Comparison of ENCODE assay signal across 21 cellular contexts in the genomic region with DNA sequence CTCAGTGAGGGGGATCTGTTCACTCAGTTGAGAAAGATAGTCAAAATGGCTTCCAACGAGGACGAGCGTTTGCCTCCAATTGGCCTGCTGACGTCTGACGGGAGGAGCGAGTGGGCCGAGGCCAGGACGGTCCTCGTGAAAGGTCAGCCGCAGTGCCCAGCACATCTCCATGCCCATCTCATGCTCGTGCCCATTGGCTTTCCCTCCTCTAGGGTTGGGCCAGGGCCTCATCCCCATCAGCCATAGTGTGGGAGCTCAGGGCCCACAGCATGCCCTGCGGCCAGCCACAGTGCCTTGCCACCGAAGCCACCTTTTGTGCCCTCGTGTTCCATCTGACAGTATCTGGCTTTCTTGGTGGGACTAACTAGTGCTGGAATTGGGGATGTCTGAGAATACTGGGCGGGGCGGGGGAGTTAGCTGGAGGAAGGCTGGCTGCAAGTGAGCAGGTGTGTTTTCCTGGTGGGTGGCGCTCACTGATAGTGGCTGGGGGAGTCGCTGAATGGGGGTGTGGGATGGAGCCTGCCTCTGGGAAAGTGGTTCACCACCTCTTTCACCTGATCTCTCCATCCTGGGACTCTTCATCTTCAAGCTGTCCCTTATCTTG. TPM values are rescaled to one million over a fixed set of nuclear protein-coding genes. Genes with fewer than 3 reads are reported as not detected.
A peak's percentile ranks its signal among the peaks of the same experiment; 100 is the strongest.
DNase-seq lines count a peak whose midpoint lies in the region; ATAC-seq and TF ChIP-seq lines count a peak whose summit lies in the region.
"Had no signal": no experiment of that assay in that cellular context is flagged by ENCODE, and none has a peak within 500 bp of the region (broad histone marks: within the 10 kb centered on the region; RNA-seq: fewer than 3 reads in every experiment).

No MANE protein-coding gene starts in this region.

- ATAC-seq in left ventricle myocardium superior (no peak), WTC11 (no peak), GM21619 (IDR thresholded peaks at IDR 0.05; ENCODE audit: unreplicated experiment) (no peak), GM21528 (IDR thresholded peaks at IDR 0.05; ENCODE audit: low FRiP score, unreplicated experiment) (no peak)
- ATAC-seq: CD8-positive, alpha-beta T cell; PC-3 had no signal

- no peaks in the 10 kb centered on the region for H3K27me3 ChIP-seq in osteoblast (ENCODE audit: insufficient read depth, low read length)
- H3K27me3 ChIP-seq: BLaER1 had no signal

- DNase-seq in cardiac septum (ENCODE audit: low spot score) (peak; percentile 53), left ventricle myocardium superior (no peak), WTC11 (ENCODE audit: low spot score) (peak; percentile 1), osteoblast (ENCODE audit: insufficient read length, low spot score, missing footprints) (peak; percentile 5), GM13977 (ENCODE audit: low spot score) (no peak)
- DNase-seq: CD8-positive, alpha-beta T cell; H7; MM.1S; NCI-H1092 treated with DMSO at 0.1 percent for 48 hours; NCI-H146; NCI-H2029 treated with DMSO at 0.1 percent for 48 hours; NCI-H2171; NCI-H526 had no signal

- peaks cover 7% of the 10 kb centered on the region for H3K27me3 Mint-ChIP-seq in WTC11 (ENCODE audit: low read depth)

- in situ Hi-C loops in GM13977 (cut with MboI; ENCODE audit: low pct_unique_long_range_greater_than_20kb, low sequenced_read_pairs, unreplicated experiment), result no loop called here

- intact Hi-C loops in cardiac septum (cut with DNase I) (no loop called here), left ventricle myocardium superior (cut with micrococcal nuclease) (no loop called here)

- H4K20me1 ChIP-seq in osteoblast (ENCODE audit: insufficient read depth, low read length), result no peaks in the 10 kb centered on the region
- H4K20me1 ChIP-seq: BLaER1 had no signal

- H3K9me3 ChIP-seq in osteoblast (ENCODE audit: low read depth, low read length), result no peaks in the 10 kb centered on the region
- H3K9me3 ChIP-seq: BLaER1, SJSA1 had no signal

- CTCF ChIA-PET in WTC11 (lab: Charles Lee), result no interaction called here

- H3K36me3 Mint-ChIP-seq in WTC11, result no peaks in the 10 kb centered on the region
- H3K36me3 Mint-ChIP-seq: CD8-positive, alpha-beta T cell had no signal

- no peak overlapping the region for H3K27ac ChIP-seq in osteoblast (ENCODE audit: low read depth, low read length)
- H3K27ac ChIP-seq: BLaER1, RWPE1, SJSA1 had no signal

- H3K4me1 Mint-ChIP-seq in WTC11, result no peaks in the 10 kb centered on the region

- H3K4me3 ChIP-seq in osteoblast (ENCODE audit: insufficient read depth, low read length), result no peak overlapping the region
- H3K4me3 ChIP-seq: BLaER1, SJSA1 had no signal

- no peaks in the 10 kb centered on the region for H3K36me3 ChIP-seq in osteoblast (ENCODE audit: insufficient read depth, low read length)
- H3K36me3 ChIP-seq: BLaER1, SJSA1 had no signal

- no peaks in the 10 kb centered on the region for H3K79me2 ChIP-seq in osteoblast (ENCODE audit: insufficient read depth, low read length)

- no peaks in the 10 kb centered on the region for H3K4me1 ChIP-seq in osteoblast (ENCODE audit: insufficient read depth, low read length)
- H3K4me1 ChIP-seq: SJSA1 had no signal

- H3K9me3 Mint-ChIP-seq in WTC11, result no peaks in the 10 kb centered on the region
- H3K9me3 Mint-ChIP-seq: CD8-positive, alpha-beta T cell had no signal

- POLR2A ChIA-PET in WTC11 (lab: Charles Lee), result no interaction called here

- no peak overlapping the region for H2AFZ ChIP-seq in osteoblast (ENCODE audit: low read length)

- no peak overlapping the region for H3K4me3 Mint-ChIP-seq in WTC11
- H3K4me3 Mint-ChIP-seq: CD8-positive, alpha-beta T cell had no signal

- TF ChIP-seq CTCF in WTC11 (IDR thresholded peaks at IDR 0.05) (no peak), osteoblast (IDR thresholded peaks at IDR 0.05; ENCODE audit: extremely low read depth, low read depth, low read length) (no peak), GM13977 (IDR thresholded peaks at IDR 0.05; ENCODE audit: extremely low read depth, insufficient read depth, missing control alignments) (no peak)

- no peak overlapping the region for H3K27ac Mint-ChIP-seq in WTC11
- H3K27ac Mint-ChIP-seq: CD8-positive, alpha-beta T cell had no signal

- H3K4me2 ChIP-seq in osteoblast (ENCODE audit: insufficient read depth, low read length), result no peak overlapping the region
- H3K4me2 ChIP-seq: BLaER1 had no signal

TF ChIP-seq in WTC11, 78 proteins besides CTCF, POLR2A, EP300 and RAD21:
- TF ChIP-seq, protein P1, sequence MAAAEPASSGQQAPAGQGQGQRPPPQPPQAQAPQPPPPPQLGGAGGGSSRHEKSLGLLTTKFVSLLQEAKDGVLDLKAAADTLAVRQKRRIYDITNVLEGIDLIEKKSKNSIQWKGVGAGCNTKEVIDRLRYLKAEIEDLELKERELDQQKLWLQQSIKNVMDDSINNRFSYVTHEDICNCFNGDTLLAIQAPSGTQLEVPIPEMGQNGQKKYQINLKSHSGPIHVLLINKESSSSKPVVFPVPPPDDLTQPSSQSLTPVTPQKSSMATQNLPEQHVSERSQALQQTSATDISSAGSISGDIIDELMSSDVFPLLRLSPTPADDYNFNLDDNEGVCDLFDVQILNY (CRISPR knock-in tag; IDR thresholded peaks at IDR 0.05), result no peak
- TF ChIP-seq NFE2L1 (CRISPR knock-in tag; IDR thresholded peaks at IDR 0.05), result no peak
- TF ChIP-seq NFYB (CRISPR knock-in tag; conservative IDR thresholded peaks at IDR 0.05; ENCODE audit: low read depth), result no peak
- TF ChIP-seq, protein P2, sequence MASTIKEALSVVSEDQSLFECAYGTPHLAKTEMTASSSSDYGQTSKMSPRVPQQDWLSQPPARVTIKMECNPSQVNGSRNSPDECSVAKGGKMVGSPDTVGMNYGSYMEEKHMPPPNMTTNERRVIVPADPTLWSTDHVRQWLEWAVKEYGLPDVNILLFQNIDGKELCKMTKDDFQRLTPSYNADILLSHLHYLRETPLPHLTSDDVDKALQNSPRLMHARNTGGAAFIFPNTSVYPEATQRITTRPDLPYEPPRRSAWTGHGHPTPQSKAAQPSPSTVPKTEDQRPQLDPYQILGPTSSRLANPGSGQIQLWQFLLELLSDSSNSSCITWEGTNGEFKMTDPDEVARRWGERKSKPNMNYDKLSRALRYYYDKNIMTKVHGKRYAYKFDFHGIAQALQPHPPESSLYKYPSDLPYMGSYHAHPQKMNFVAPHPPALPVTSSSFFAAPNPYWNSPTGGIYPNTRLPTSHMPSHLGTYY (CRISPR knock-in tag; IDR thresholded peaks at IDR 0.05), result no peak
- TF ChIP-seq, protein P3, sequence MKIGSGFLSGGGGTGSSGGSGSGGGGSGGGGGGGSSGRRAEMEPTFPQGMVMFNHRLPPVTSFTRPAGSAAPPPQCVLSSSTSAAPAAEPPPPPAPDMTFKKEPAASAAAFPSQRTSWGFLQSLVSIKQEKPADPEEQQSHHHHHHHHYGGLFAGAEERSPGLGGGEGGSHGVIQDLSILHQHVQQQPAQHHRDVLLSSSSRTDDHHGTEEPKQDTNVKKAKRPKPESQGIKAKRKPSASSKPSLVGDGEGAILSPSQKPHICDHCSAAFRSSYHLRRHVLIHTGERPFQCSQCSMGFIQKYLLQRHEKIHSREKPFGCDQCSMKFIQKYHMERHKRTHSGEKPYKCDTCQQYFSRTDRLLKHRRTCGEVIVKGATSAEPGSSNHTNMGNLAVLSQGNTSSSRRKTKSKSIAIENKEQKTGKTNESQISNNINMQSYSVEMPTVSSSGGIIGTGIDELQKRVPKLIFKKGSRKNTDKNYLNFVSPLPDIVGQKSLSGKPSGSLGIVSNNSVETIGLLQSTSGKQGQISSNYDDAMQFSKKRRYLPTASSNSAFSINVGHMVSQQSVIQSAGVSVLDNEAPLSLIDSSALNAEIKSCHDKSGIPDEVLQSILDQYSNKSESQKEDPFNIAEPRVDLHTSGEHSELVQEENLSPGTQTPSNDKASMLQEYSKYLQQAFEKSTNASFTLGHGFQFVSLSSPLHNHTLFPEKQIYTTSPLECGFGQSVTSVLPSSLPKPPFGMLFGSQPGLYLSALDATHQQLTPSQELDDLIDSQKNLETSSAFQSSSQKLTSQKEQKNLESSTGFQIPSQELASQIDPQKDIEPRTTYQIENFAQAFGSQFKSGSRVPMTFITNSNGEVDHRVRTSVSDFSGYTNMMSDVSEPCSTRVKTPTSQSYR (CRISPR knock-in tag; IDR thresholded peaks at IDR 0.05), result no peak
- TF ChIP-seq, protein P4, sequence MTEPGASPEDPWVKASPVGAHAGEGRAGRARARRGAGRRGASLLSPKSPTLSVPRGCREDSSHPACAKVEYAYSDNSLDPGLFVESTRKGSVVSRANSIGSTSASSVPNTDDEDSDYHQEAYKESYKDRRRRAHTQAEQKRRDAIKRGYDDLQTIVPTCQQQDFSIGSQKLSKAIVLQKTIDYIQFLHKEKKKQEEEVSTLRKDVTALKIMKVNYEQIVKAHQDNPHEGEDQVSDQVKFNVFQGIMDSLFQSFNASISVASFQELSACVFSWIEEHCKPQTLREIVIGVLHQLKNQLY (CRISPR knock-in tag; IDR thresholded peaks at IDR 0.05), result no peak
- TF ChIP-seq, protein P5, sequence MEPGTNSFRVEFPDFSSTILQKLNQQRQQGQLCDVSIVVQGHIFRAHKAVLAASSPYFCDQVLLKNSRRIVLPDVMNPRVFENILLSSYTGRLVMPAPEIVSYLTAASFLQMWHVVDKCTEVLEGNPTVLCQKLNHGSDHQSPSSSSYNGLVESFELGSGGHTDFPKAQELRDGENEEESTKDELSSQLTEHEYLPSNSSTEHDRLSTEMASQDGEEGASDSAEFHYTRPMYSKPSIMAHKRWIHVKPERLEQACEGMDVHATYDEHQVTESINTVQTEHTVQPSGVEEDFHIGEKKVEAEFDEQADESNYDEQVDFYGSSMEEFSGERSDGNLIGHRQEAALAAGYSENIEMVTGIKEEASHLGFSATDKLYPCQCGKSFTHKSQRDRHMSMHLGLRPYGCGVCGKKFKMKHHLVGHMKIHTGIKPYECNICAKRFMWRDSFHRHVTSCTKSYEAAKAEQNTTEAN (CRISPR knock-in tag; IDR thresholded peaks at IDR 0.05), result no peak
- TF ChIP-seq ZNF232 (CRISPR knock-in tag; IDR thresholded peaks at IDR 0.05), result no peak

RNA-seq across cellular contexts. Expression of a gene that starts 13.9 kb away (rescaled TPM):
- total RNA-seq in cardiac septum (not detected), left ventricle myocardium superior (not detected), WTC11 (2021) (not detected in 3 replicates), osteoblast (not detected in 2 replicates)
- total RNA-seq: CD8-positive, alpha-beta T cell; H7; LHCN-M2; PC-3; SJSA1 had no signal

RNA-seq across cellular contexts. Expression of a gene that starts 17.6 kb away (rescaled TPM):
- total RNA-seq in cardiac septum (not detected), left ventricle myocardium superior (not detected), WTC11 (2021) (0.07 to 0.13 TPM (median 0.09 TPM) in 3 replicates), osteoblast (not detected in 2 replicates)
- total RNA-seq: CD8-positive, alpha-beta T cell; H7; LHCN-M2; PC-3; SJSA1 had no signal

RNA-seq across cellular contexts. Expression of a gene that starts 51.7 kb away (rescaled TPM):
- not detected for total RNA-seq in cardiac septum
- not detected for total RNA-seq in left ventricle myocardium superior
- not detected in 3 replicates for total RNA-seq in WTC11 (2021)
- not detected in 2 replicates for total RNA-seq in osteoblast
- total RNA-seq: A673; CD8-positive, alpha-beta T cell; H7; LHCN-M2; PC-3; SJSA1 had no signal

Comparison
In these comparisons a context has a peak if more than half of its experiments do, and no peak if none do; other contexts are left out.
1. DNase-seq: peak in cardiac septum (single experiment), WTC11 (single experiment) and osteoblast (single experiment); none in left ventricle myocardium superior (single experiment) and GM13977 (single experiment).